15 cellular contexts compared by ENCODE assay signal in the genomic region with DNA sequence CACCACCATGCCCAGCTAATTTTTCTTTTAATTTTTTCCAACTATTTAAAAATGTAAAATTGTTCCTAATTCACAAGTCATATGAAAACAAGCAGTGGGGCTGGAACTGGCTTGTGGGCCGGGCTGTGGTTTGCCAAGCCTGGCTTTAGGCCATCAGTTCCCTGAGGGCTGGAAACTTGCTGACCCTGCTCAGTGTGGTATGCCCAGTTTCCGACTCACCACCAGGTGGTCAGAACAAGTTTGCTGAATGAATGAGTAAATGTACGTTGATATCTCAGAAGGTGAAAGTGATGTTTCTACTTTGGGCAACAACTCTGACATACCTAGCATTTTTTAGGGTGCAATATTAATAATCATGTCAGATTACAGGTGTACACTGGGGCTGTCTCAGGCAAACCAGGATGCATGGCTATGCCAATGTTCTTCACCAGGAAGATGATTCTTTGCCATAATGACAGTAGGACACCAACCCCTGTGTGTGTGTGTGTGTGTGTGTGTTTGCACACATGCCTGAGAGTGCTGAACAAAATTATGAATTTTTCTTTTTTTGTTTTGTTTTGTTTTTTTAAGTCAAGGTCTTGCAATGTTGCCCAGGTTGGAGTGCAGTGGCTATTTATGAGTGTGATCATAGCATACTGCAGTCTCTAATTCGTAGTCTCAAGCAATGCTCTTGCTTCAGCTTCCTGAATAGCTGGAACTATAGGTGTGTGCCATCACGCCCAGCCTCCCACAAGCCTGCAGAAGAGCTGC.
DNase-seq lines count a peak whose midpoint lies in the region; ATAC-seq, FAIRE-seq and TF ChIP-seq lines count a peak whose summit lies in the region.
"Had no signal": no experiment of that assay in that cellular context is flagged by ENCODE, and none has a peak within 500 bp of the region (broad histone marks: within the 10 kb centered on the region; RNA-seq: fewer than 3 reads in every experiment).

No MANE protein-coding gene starts in this region.

- H3K4me3 ChIP-seq in GM12878: no peak overlapping the region
- H3K4me3 ChIP-seq: hepatocyte had no signal

- DNase-seq in Caki2 (ENCODE audit: low read depth): peak; percentile 12
- DNase-seq in LHCN-M2 (ENCODE audit: low read depth): peak; percentile 51
- DNase-seq in GM12878 (ENCODE audit: low read depth, low spot score): no peak
- DNase-seq in kidney tubule cell (ENCODE audit: low spot score): peak; percentile 67
- DNase-seq in hepatic stellate cell (ENCODE audit: low spot score): no peak
- no peak for DNase-seq in activated CD4-positive, alpha-beta T cell treated with anti-CD3 and anti-CD28 coated beads, Interleukin-2, amount 50 U/mL, for 4 hours
- no peak for DNase-seq in activated CD8-positive, alpha-beta T cell treated with anti-CD3 and anti-CD28 coated beads, Interleukin-2, amount 10 ng/mL, durations not matched to agents 7 days and 5 days
- DNase-seq: activated B cell treated with CpG ODN at 0.5 μM for 24 hours, COR-L47, natural killer cell, NCI-H2081 treated with DMSO at 0.1 percent for 48 hours had no signal

- H3K9me3 Mint-ChIP-seq in activated CD8-positive, alpha-beta T cell treated with anti-CD3 and anti-CD28 coated beads, Interleukin-2, amount 10 ng/mL, durations not matched to agents 7 days and 5 days (ENCODE audit: insufficient read depth): no peaks in the 10 kb centered on the region
- H3K9me3 Mint-ChIP-seq: natural killer cell had no signal

- H2AFZ ChIP-seq in GM12878 (ENCODE audit: control insufficient read depth, low read depth, low read length): no peak overlapping the region
- H2AFZ ChIP-seq: hepatocyte had no signal

- H3K9me3 ChIP-seq in GM12878 (replicated peaks; ENCODE audit: control insufficient read depth, insufficient read depth, low read length): no peaks in the 10 kb centered on the region

- no peaks in the 10 kb centered on the region for H3K4me1 ChIP-seq in GM12878 (ENCODE audit: control insufficient read depth, insufficient read depth, low read length)

- no peak overlapping the region for H3K27ac Mint-ChIP-seq in activated CD8-positive, alpha-beta T cell treated with anti-CD3 and anti-CD28 coated beads, Interleukin-2, amount 10 ng/mL, durations not matched to agents 7 days and 5 days
- H3K27ac Mint-ChIP-seq: activated B cell treated with CpG ODN at 0.5 μM for 24 hours, natural killer cell had no signal

- no peak for TF ChIP-seq POLR2A in GM12878 (IDR thresholded peaks at IDR 0.05; ENCODE audit: low read depth, low read length)

- H3K4me1 Mint-ChIP-seq in activated CD8-positive, alpha-beta T cell treated with anti-CD3 and anti-CD28 coated beads, Interleukin-2, amount 10 ng/mL, durations not matched to agents 7 days and 5 days (ENCODE audit: low read depth): no peaks in the 10 kb centered on the region
- H3K4me1 Mint-ChIP-seq: activated B cell treated with CpG ODN at 0.5 μM for 24 hours, natural killer cell had no signal

- in situ Hi-C loops in Caki2 (cut with HindIII; ENCODE audit: low pct_unique_long_range_greater_than_20kb, low sequenced_read_pairs) (no loop called here), GM12878 (cut with MboI) (no loop called here)

- no peaks in the 10 kb centered on the region for H3K27me3 ChIP-seq in GM12878 (replicated peaks in 1 of 2; ENCODE audit: control insufficient read depth in 2 of 2, insufficient read depth in 2 of 2, low read length in 1 of 2)
- H3K27me3 ChIP-seq: hepatocyte had no signal

- no peaks in the 10 kb centered on the region for H4K20me1 ChIP-seq in GM12878 (ENCODE audit: control insufficient read depth, insufficient read depth)

- no peak for FAIRE-seq in GM12878 (lab: Jason Lieb, UNC)
- FAIRE-seq: colon, GM18507 had no signal

- H3K4me3 Mint-ChIP-seq in activated CD8-positive, alpha-beta T cell treated with anti-CD3 and anti-CD28 coated beads, Interleukin-2, amount 10 ng/mL, durations not matched to agents 7 days and 5 days: no peak overlapping the region
- H3K4me3 Mint-ChIP-seq: activated B cell treated with CpG ODN at 0.5 μM for 24 hours, natural killer cell had no signal

- no peaks in the 10 kb centered on the region for H3K27me3 Mint-ChIP-seq in activated CD8-positive, alpha-beta T cell treated with anti-CD3 and anti-CD28 coated beads, Interleukin-2, amount 10 ng/mL, durations not matched to agents 7 days and 5 days (ENCODE audit: low read depth)
- H3K27me3 Mint-ChIP-seq: activated B cell treated with CpG ODN at 0.5 μM for 24 hours had no signal

- POLR2A ChIA-PET in GM12878 (lab: Charles Lee): no interaction called here
- POLR2A ChIA-PET in activated CD8-positive, alpha-beta T cell treated with anti-CD3 and anti-CD28 coated beads, Interleukin-2, amount 10 ng/mL, durations not matched to agents 7 days and 5 days (lab: Charles Lee): no interaction called here

- BruUV-seq in GM12878 (replicated peaks; lab: Mats Ljungman, UMichigan): no TSS peak

- H3K79me2 ChIP-seq in GM12878 (ENCODE audit: control insufficient read depth, insufficient read depth, low read length): no peaks in the 10 kb centered on the region
- H3K79me2 ChIP-seq: hepatocyte had no signal

- no peak overlapping the region for H3K4me2 ChIP-seq in GM12878 (ENCODE audit: control insufficient read depth, insufficient read depth)
- H3K4me2 ChIP-seq: hepatocyte had no signal

- TF ChIP-seq RAD21 in GM12878 (IDR thresholded peaks at IDR 0.05; ENCODE audit: insufficient read depth, low read depth, low read length): no peak

- H3K9ac ChIP-seq in GM12878 (ENCODE audit: control insufficient read depth, insufficient read depth, low read length): no peak overlapping the region

- 23% methylated on average over 5 of the region's 5 CpGs for WGBS in GM12878 (ENCODE audit: insufficient coverage, insufficient replicate concordance, low lambda C conversion rate, missing lambda C conversion rate)

- TF ChIP-seq EP300 in GM12878 (IDR thresholded peaks at IDR 0.05; ENCODE audit: borderline replicate concordance in 1 of 2, control insufficient read depth in 1 of 2, low read depth in 2 of 2, low read length in 2 of 2): no peak

- RAD21 ChIA-PET in GM12878 (lab: Charles Lee; ENCODE audit: unreplicated experiment): no interaction called here

- SMC1A ChIA-PET in GM12878 (lab: Charles Lee; ENCODE audit: uncharacterized antibody, unreplicated experiment): no interaction called here

- no peak overlapping the region for H3K27ac ChIP-seq in GM12878 (ENCODE audit: control insufficient read depth, insufficient read depth)
- H3K27ac ChIP-seq: hepatocyte had no signal

- CTCF ChIA-PET in GM12878 (lab: Yijun Ruan, JAX): no interaction called here
- CTCF ChIA-PET in activated CD8-positive, alpha-beta T cell treated with anti-CD3 and anti-CD28 coated beads, Interleukin-2, amount 10 ng/mL, durations not matched to agents 7 days and 5 days (lab: Charles Lee): no interaction called here

- H3K36me3 Mint-ChIP-seq in activated CD8-positive, alpha-beta T cell treated with anti-CD3 and anti-CD28 coated beads, Interleukin-2, amount 10 ng/mL, durations not matched to agents 7 days and 5 days (ENCODE audit: low read depth): no peaks in the 10 kb centered on the region
- H3K36me3 Mint-ChIP-seq: natural killer cell had no signal

- intact Hi-C loops in GM12878 (cut with micrococcal nuclease; ENCODE audit: unreplicated experiment): no loop called here

- 0 out of 6 replicates have a peak, but pooled peaks of 1 of the 3 experiments have one; percentile 8 for TF ChIP-seq CTCF in GM12878 (IDR thresholded peaks at IDR 0.05 in 2 of 3, conservative IDR thresholded peaks at IDR 0.05 in 1 of 3; ENCODE audit: control insufficient read depth in 2 of 3, extremely low read depth in 1 of 3, insufficient read depth in 1 of 3, low read depth in 3 of 3, low read length in 3 of 3)

- H3K36me3 ChIP-seq in GM12878 (ENCODE audit: control insufficient read depth in 2 of 2, insufficient read depth in 2 of 2, low read length in 1 of 2): no peaks in the 10 kb centered on the region

- ATAC-seq in GM12878 (peak; percentile 41), HG03135 (IDR thresholded peaks at IDR 0.05; ENCODE audit: unreplicated experiment) (no peak)
- ATAC-seq in activated CD8-positive, alpha-beta T cell treated with anti-CD3 and anti-CD28 coated beads, Interleukin-2, amount 10 ng/mL, durations not matched to agents 7 days and 5 days: no peak
- ATAC-seq: natural killer cell had no signal

TF ChIP-seq in GM12878, 131 proteins besides CTCF, POLR2A, EP300 and RAD21 (continues in another document):
- TF ChIP-seq PAX8 (IDR thresholded peaks at IDR 0.05): no peak
- TF ChIP-seq GABPA (IDR thresholded peaks at IDR 0.05; ENCODE audit: low read depth): no peak
- TF ChIP-seq, protein P1, sequence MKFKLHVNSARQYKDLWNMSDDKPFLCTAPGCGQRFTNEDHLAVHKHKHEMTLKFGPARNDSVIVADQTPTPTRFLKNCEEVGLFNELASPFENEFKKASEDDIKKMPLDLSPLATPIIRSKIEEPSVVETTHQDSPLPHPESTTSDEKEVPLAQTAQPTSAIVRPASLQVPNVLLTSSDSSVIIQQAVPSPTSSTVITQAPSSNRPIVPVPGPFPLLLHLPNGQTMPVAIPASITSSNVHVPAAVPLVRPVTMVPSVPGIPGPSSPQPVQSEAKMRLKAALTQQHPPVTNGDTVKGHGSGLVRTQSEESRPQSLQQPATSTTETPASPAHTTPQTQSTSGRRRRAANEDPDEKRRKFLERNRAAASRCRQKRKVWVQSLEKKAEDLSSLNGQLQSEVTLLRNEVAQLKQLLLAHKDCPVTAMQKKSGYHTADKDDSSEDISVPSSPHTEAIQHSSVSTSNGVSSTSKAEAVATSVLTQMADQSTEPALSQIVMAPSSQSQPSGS (IDR thresholded peaks at IDR 0.05; ENCODE audit: low read length): no peak
- no peak for TF ChIP-seq RUNX3 (IDR thresholded peaks at IDR 0.05; ENCODE audit: low read length)
- TF ChIP-seq NR2C2 (IDR thresholded peaks at IDR 0.05; ENCODE audit: borderline replicate concordance, control insufficient read depth, insufficient read length, low read depth): no peak
- no peak for TF ChIP-seq MYC (IDR thresholded peaks at IDR 0.05; ENCODE audit: insufficient read depth, insufficient read length, insufficient replicate concordance, low read length, severe bottlenecking)
- no peak for TF ChIP-seq USF2 (IDR thresholded peaks at IDR 0.05; ENCODE audit: borderline replicate concordance, low read depth, low read length)
- no peak for TF ChIP-seq IRF4 (IDR thresholded peaks at IDR 0.05; ENCODE audit: low read depth, low read length)
- TF ChIP-seq PAX5 (IDR thresholded peaks at IDR 0.05; ENCODE audit: borderline replicate concordance, low read depth, low read length): no peak
- TF ChIP-seq MXI1 (IDR thresholded peaks at IDR 0.05; ENCODE audit: low read depth, low read length): no peak
- TF ChIP-seq STAT1 (conservative IDR thresholded peaks at IDR 0.05): no peak
- TF ChIP-seq BCL11A (IDR thresholded peaks at IDR 0.05; ENCODE audit: low read depth, low read length): no peak

Comparison
In these comparisons a context has a peak if more than half of its experiments do, and no peak if none do; other contexts are left out.
1. DNase-seq: peak in Caki2 (single experiment), LHCN-M2 (single experiment) and kidney tubule cell (single experiment); none in GM12878 (single experiment), hepatic stellate cell (single experiment), activated CD4-positive, alpha-beta T cell treated with anti-CD3 and anti-CD28 coated beads, Interleukin-2, amount 50 U/mL, for 4 hours (0 of 2) and activated CD8-positive, alpha-beta T cell treated with anti-CD3 and anti-CD28 coated beads, Interleukin-2, amount 10 ng/mL, durations not matched to agents 7 days and 5 days (single experiment).